In the genomic region with DNA sequence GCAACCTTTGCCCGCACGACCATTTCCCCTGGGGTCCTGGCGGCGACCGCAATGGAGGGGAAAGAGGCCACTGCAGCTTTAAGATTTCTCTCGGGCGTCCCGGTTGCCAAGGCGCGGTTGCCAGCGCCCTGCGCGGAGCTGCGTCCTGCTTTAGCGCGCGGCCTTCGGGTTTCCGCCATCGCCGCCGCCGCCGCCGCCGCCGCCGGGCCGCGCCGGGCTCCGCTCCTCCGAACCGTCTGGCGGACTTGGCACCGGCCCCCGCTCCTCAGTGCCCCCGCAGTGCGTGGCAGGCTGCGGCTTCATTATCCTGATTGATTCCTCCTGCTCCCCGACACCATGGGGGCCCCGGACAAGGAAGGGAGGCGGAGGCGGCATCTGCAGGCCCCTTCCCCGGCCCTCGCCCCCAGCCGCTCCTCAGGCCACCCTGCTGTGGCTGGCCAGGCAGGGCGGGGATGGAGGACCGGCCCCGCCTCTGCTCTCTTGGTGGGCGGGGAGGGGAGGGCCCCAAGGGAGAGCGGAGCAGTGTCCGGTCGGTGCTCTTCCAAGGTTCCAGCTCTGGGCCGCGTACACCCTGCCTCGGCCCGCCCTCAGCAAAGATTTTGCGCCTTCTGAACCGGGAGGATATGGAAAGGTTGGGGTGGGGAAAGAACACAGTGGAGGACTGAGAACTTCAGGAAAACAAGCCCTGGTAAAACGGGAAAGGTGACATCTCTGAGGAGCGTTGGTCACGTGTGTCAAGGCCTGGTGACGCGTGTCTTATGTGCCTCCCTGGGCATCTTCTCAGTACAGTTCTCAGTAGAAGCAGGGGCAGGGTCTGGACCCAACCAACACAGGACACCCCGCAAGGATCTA, we compare ENCODE assay signal across 8 cellular contexts. TPM values are rescaled to one million over a fixed set of nuclear protein-coding genes. Genes with fewer than 3 reads are reported as not detected.
A peak's percentile ranks its signal among the peaks of the same experiment; 100 is the strongest.
DNase-seq lines count a peak whose midpoint lies in the region; ATAC-seq and TF ChIP-seq lines count a peak whose summit lies in the region.

No MANE protein-coding gene starts in this region.

- ATAC-seq in SK-N-SH treated with all-trans-retinoic acid at 6 μM for 48 hours, result peak; percentile 95
- no peak for ATAC-seq in GM21381 (IDR thresholded peaks at IDR 0.05; ENCODE audit: unreplicated experiment)
- ATAC-seq in HG03342 (IDR thresholded peaks at IDR 0.05; ENCODE audit: unreplicated experiment), result no peak

- H3K4me1 ChIP-seq in HUES48 (ENCODE audit: control insufficient read depth, insufficient read depth, low read length), result peaks cover 12% of the 10 kb centered on the region

- H3K27ac ChIP-seq in HUES48 (ENCODE audit: low read depth, low read length), result peak overlapping the region; percentile 64
- H3K27ac ChIP-seq in caudate nucleus (ENCODE audit: low read depth, low read length), result peak overlapping the region; percentile 82
- H3K27ac ChIP-seq in skin epidermis, result peak overlapping the region in 20 of 21 experiments; percentile 37 to 92 (median 82)

- H3K27ac Mint-ChIP-seq in immature natural killer cell, result peak overlapping the region in 5 of 6 donors; percentile 57 to 84 (median 82)

- H3K9ac ChIP-seq in HUES48 (ENCODE audit: low read depth, low read length), result peak overlapping the region; percentile 55; the same call in 1 of the 2 replicates

- peaks cover 6 to 8% of the 10 kb centered on the region in 2 donors for H3K4me1 Mint-ChIP-seq in immature natural killer cell

- H3K36me3 ChIP-seq in HUES48 (ENCODE audit: control insufficient read depth, insufficient read depth, low read length), result peaks cover 2% of the 10 kb centered on the region; the same call in 1 of the 2 replicates

- peaks cover 0 to 9% (median 1%) of the 10 kb centered on the region in 6 donors for H3K9me3 Mint-ChIP-seq in immature natural killer cell

- H3K36me3 Mint-ChIP-seq in immature natural killer cell, result peaks cover 21 to 22% (median 21%) of the 10 kb centered on the region in 3 donors

- H3K27me3 Mint-ChIP-seq in immature natural killer cell (ENCODE audit: low read depth in 3 of 3), result peaks cover 5 to 8% (median 5%) of the 10 kb centered on the region in 3 donors

- H3K4me3 ChIP-seq in HUES48 (ENCODE audit: low read depth, low read length) (peak overlapping the region; percentile 83), skin epidermis (peak overlapping the region; percentile 45 to 64 (median 56))

- H3K4me3 Mint-ChIP-seq in immature natural killer cell, result peak overlapping the region; percentile 86 to 91 (median 88)

- peaks cover 4% of the 10 kb centered on the region; the same call in 1 of the 2 replicates for H3K27me3 ChIP-seq in HUES48 (ENCODE audit: control insufficient read depth, insufficient read depth, low read length)

- peak; percentile 22 for DNase-seq in DMS53 treated with DMSO at 0.1 percent for 48 hours (lab: John Stamatoyannopoulos, UW; ENCODE audit: unreplicated experiment)
- DNase-seq in caudate nucleus (lab: John Stamatoyannopoulos, UW), result peak in 43 of 61 donors; percentile 14 to 79 (median 42)
- peak; percentile 24 to 31 (median 24) for DNase-seq in immature natural killer cell

- no peaks in the 10 kb centered on the region for H3K9me3 ChIP-seq in HUES48 (ENCODE audit: control insufficient read depth, insufficient read depth, low read length)

TF ChIP-seq in SK-N-SH treated with all-trans-retinoic acid at 6 μM for 48 hours, 23 proteins besides CTCF, POLR2A, EP300 and RAD21:
- TF ChIP-seq OSR1 (CRISPR knock-in tag; IDR thresholded peaks at IDR 0.05) (no peak), SNAI2 (CRISPR knock-in tag; IDR thresholded peaks at IDR 0.05) (no peak), ISL1 (CRISPR knock-in tag; IDR thresholded peaks at IDR 0.05) (no peak), ZNF70 (CRISPR knock-in tag; IDR thresholded peaks at IDR 0.05) (no peak), TOX (CRISPR knock-in tag; IDR thresholded peaks at IDR 0.05; ENCODE audit: borderline replicate concordance) (no peak), BACH2 (CRISPR knock-in tag; IDR thresholded peaks at IDR 0.05; ENCODE audit: borderline replicate concordance) (no peak), CSRNP3 (CRISPR knock-in tag; IDR thresholded peaks at IDR 0.05) (no peak)
- TF ChIP-seq, protein P1, sequence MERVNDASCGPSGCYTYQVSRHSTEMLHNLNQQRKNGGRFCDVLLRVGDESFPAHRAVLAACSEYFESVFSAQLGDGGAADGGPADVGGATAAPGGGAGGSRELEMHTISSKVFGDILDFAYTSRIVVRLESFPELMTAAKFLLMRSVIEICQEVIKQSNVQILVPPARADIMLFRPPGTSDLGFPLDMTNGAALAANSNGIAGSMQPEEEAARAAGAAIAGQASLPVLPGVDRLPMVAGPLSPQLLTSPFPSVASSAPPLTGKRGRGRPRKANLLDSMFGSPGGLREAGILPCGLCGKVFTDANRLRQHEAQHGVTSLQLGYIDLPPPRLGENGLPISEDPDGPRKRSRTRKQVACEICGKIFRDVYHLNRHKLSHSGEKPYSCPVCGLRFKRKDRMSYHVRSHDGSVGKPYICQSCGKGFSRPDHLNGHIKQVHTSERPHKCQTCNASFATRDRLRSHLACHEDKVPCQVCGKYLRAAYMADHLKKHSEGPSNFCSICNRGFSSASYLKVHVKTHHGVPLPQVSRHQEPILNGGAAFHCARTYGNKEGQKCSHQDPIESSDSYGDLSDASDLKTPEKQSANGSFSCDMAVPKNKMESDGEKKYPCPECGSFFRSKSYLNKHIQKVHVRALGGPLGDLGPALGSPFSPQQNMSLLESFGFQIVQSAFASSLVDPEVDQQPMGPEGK (CRISPR knock-in tag; IDR thresholded peaks at IDR 0.05; ENCODE audit: borderline replicate concordance), result no peak

RNA-seq across cellular contexts. Expression of gene NEUROD2, which starts 34.0 kb away (rescaled TPM):
- polyA plus RNA-seq in immature natural killer cell, result not detected

RNA-seq across cellular contexts. Expression of gene PPP1R1B, which starts 53.1 kb away (rescaled TPM):
- polyA plus RNA-seq in immature natural killer cell, result not detected
